ENCODE assay signal across 23 cellular contexts in the genomic region with DNA sequence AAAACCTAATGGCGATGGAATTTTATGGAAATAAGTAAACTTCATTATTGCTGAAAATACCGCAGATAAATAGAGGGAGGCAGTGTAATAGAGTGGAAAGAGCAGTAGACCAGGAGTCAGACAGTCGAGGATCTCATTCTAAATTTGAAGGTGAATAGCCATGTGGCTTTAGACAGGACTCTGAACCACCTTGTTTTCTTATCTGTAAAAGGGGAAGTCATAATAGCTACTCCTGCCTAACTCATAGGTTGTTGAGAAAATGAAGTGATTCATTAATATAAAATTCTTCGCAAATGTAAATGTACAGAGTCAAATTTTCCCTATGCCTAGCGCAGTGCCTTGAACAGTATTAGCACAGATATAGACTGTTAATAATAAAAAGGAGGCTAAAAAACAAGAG.
"Had no signal": no experiment of that assay in that cellular context is flagged by ENCODE, and none has a peak within 500 bp of the region (broad histone marks: within the 10 kb centered on the region; RNA-seq: fewer than 3 reads in every experiment).

No MANE protein-coding gene starts in this region.

- H3K4me2 ChIP-seq: hepatocyte had no signal

- H3K4me1 ChIP-seq: foreskin keratinocyte, suprapubic skin, uterus had no signal

- H3K27ac ChIP-seq: dorsolateral prefrontal cortex, foreskin keratinocyte, hepatocyte, left ventricle myocardium inferior, lower lobe of right lung, psoas muscle, right lobe of liver, suprapubic skin, thyroid gland, uterus had no signal

- H3K27ac Mint-ChIP-seq: nephron; stimulated activated effector memory CD8-positive, alpha-beta T cell treated with anti-CD3 and anti-CD28 coated beads, Interleukin-12 subunit alpha, Interleukin-12 subunit beta, amount 100 ng/mL, for 72 hours; type B pancreatic cell had no signal

- H3K36me3 Mint-ChIP-seq: naive B cell; stimulated activated effector memory CD8-positive, alpha-beta T cell treated with anti-CD3 and anti-CD28 coated beads, Interleukin-12 subunit alpha, Interleukin-12 subunit beta, amount 100 ng/mL, for 72 hours; type B pancreatic cell had no signal

- H3K27me3 ChIP-seq: dorsolateral prefrontal cortex, foreskin keratinocyte, hepatocyte, right lobe of liver, suprapubic skin, thyroid gland, uterus had no signal

- H3K4me3 Mint-ChIP-seq: nephron; stimulated activated effector memory CD8-positive, alpha-beta T cell treated with anti-CD3 and anti-CD28 coated beads, Interleukin-12 subunit alpha, Interleukin-12 subunit beta, amount 100 ng/mL, for 72 hours; type B pancreatic cell had no signal

- H3K36me3 ChIP-seq: left ventricle myocardium inferior, lower lobe of right lung, right lobe of liver, suprapubic skin, thyroid gland, uterus had no signal

- H2AFZ ChIP-seq: hepatocyte had no signal

- H3K4me3 ChIP-seq: dorsolateral prefrontal cortex, hepatocyte, left ventricle myocardium inferior, lower lobe of right lung, psoas muscle, right lobe of liver, suprapubic skin, thyroid gland, uterus had no signal

- H3K9me3 ChIP-seq: left ventricle myocardium inferior, lower lobe of right lung, psoas muscle, right lobe of liver, suprapubic skin, thyroid gland, uterus had no signal

- ATAC-seq: foreskin keratinocyte; left cardiac atrium; lower lobe of right lung; psoas muscle; right lobe of liver; stimulated activated effector memory CD8-positive, alpha-beta T cell treated with anti-CD3 and anti-CD28 coated beads, Interleukin-12 subunit alpha, Interleukin-12 subunit beta, amount 100 ng/mL, for 72 hours; stimulated activated naive CD8-positive, alpha-beta T cell treated with anti-CD3 and anti-CD28 coated beads, Interleukin-15, Interleukin-2, amounts not matched to agents 100 U/mL and 50 U/mL, for 24 hours had no signal

- DNase-seq: cortex of kidney; dorsolateral prefrontal cortex; effector CD8-positive, alpha-beta T cell; foreskin keratinocyte; kidney; left cardiac atrium; left ventricle myocardium inferior; lower lobe of right lung; mesenchymal stem cell; naive B cell; psoas muscle; retina; right lobe of liver; stimulated activated CD4-positive, alpha-beta T cell treated with anti-CD3 and anti-CD28 coated beads, Interleukin-4, amount 100 ng/mL, for 1 hour; stimulated activated CD8-positive, alpha-beta memory T cell treated with anti-CD3 and anti-CD28 coated beads, Interleukin-4, amount 100 ng/mL, for 48 hours; stimulated activated naive CD8-positive, alpha-beta T cell treated with anti-CD3 and anti-CD28 coated beads, Interleukin-15, Interleukin-2, amounts not matched to agents 100 U/mL and 50 U/mL, for 24 hours; thyroid gland; uterus had no signal

- H3K9me3 Mint-ChIP-seq: naive B cell; nephron; stimulated activated effector memory CD8-positive, alpha-beta T cell treated with anti-CD3 and anti-CD28 coated beads, Interleukin-12 subunit alpha, Interleukin-12 subunit beta, amount 100 ng/mL, for 72 hours; type B pancreatic cell had no signal

- H3K27me3 Mint-ChIP-seq: naive B cell, type B pancreatic cell had no signal

- FAIRE-seq: kidney had no signal
